ENCODE assay signal across 28 cellular contexts in genomic region chr17:55158439-55158838, GRCh38.
DNase-seq lines count a peak whose midpoint lies in the region; FAIRE-seq and TF ChIP-seq lines count a peak whose summit lies in the region.
"Had no signal": no experiment of that assay in that cellular context is flagged by ENCODE, and none has a peak within 500 bp of the region (broad histone marks: within the 10 kb centered on the region; RNA-seq: fewer than 3 reads in every experiment).

No MANE protein-coding gene starts in this region.

- no peak overlapping the region for H3K4me3 Mint-ChIP-seq in astrocyte (ENCODE audit: unreplicated experiment)
- H3K4me3 Mint-ChIP-seq: activated CD4-positive, alpha-beta T cell treated with anti-CD3 and anti-CD28 coated beads, Interleukin-2, amount 10 ng/mL, durations not matched to agents 7 days and 5 days; activated naive CD4-positive, alpha-beta T cell treated with anti-CD3 and anti-CD28 coated beads, Interleukin-2, amount 10 ng/mL, durations not matched to agents 7 days and 5 days; memory B cell; stimulated activated effector memory CD8-positive, alpha-beta T cell treated with anti-CD3 and anti-CD28 coated beads, Interleukin-12 subunit alpha, Interleukin-12 subunit beta, amount 100 ng/mL, for 72 hours had no signal

- H3K36me3 ChIP-seq in astrocyte (ENCODE audit: insufficient read depth, low read length) (no peaks in the 10 kb centered on the region), stomach (peaks cover 0 to 8% (median 7%) of the 10 kb centered on the region in 4 donors), SJCRH30 (no peaks in the 10 kb centered on the region)
- H3K36me3 ChIP-seq: HAP-1 had no signal

- H3K9me3 Mint-ChIP-seq in astrocyte (ENCODE audit: unreplicated experiment): no peaks in the 10 kb centered on the region
- H3K9me3 Mint-ChIP-seq: activated CD4-positive, alpha-beta T cell treated with anti-CD3 and anti-CD28 coated beads, Interleukin-2, amount 10 ng/mL, durations not matched to agents 7 days and 5 days; activated naive CD4-positive, alpha-beta T cell treated with anti-CD3 and anti-CD28 coated beads, Interleukin-2, amount 10 ng/mL, durations not matched to agents 7 days and 5 days; memory B cell; stimulated activated effector memory CD8-positive, alpha-beta T cell treated with anti-CD3 and anti-CD28 coated beads, Interleukin-12 subunit alpha, Interleukin-12 subunit beta, amount 100 ng/mL, for 72 hours had no signal

- H3K4me3 ChIP-seq in astrocyte (ENCODE audit: insufficient read depth, low read depth, low read length) (no peak overlapping the region), stomach (no peak overlapping the region), SJCRH30 (no peak overlapping the region)
- H3K4me3 ChIP-seq: BLaER1 treated with 17β-estradiol and CSF1 and Interleukin-3, amounts not matched to agents 10 nM and 100 nM; HAP-1; heart left ventricle; smooth muscle cell; suprapubic skin had no signal

- intact Hi-C loops in stomach (cut with DNase I; ENCODE audit: low total_unique reads): no loop called here
- intact Hi-C loops in posterior cingulate gyrus (cut with DNase I): no loop called here

- H3K9me3 ChIP-seq in astrocyte (ENCODE audit: insufficient read depth, low read depth, low read length): no peaks in the 10 kb centered on the region
- no peaks in the 10 kb centered on the region for H3K9me3 ChIP-seq in stomach
- no peaks in the 10 kb centered on the region for H3K9me3 ChIP-seq in SJCRH30 (replicated peaks)
- H3K9me3 ChIP-seq: BLaER1 treated with 17β-estradiol and CSF1 and Interleukin-3, amounts not matched to agents 10 nM and 100 nM; HAP-1; heart left ventricle; suprapubic skin had no signal

- H3K4me2 ChIP-seq in astrocyte (ENCODE audit: low read length): peak overlapping the region; percentile 2
- H3K4me2 ChIP-seq: BLaER1 treated with 17β-estradiol and CSF1 and Interleukin-3, amounts not matched to agents 10 nM and 100 nM; smooth muscle cell had no signal

- H3K4me1 ChIP-seq in astrocyte (ENCODE audit: insufficient read depth, low read length) (peaks cover 27% of the 10 kb centered on the region), stomach (peaks cover 0 to 18% (median 7%) of the 10 kb centered on the region in 4 donors), SJCRH30 (peaks cover 64% of the 10 kb centered on the region)
- H3K4me1 ChIP-seq: suprapubic skin had no signal

- H3K27ac Mint-ChIP-seq in astrocyte (ENCODE audit: unreplicated experiment): no peak overlapping the region
- H3K27ac Mint-ChIP-seq: activated CD4-positive, alpha-beta T cell treated with anti-CD3 and anti-CD28 coated beads, Interleukin-2, amount 10 ng/mL, durations not matched to agents 7 days and 5 days; activated naive CD4-positive, alpha-beta T cell treated with anti-CD3 and anti-CD28 coated beads, Interleukin-2, amount 10 ng/mL, durations not matched to agents 7 days and 5 days; memory B cell; stimulated activated effector memory CD8-positive, alpha-beta T cell treated with anti-CD3 and anti-CD28 coated beads, Interleukin-12 subunit alpha, Interleukin-12 subunit beta, amount 100 ng/mL, for 72 hours had no signal

- no peak for TF ChIP-seq POLR2A in stomach (IDR thresholded peaks at IDR 0.05)

- no peak overlapping the region for H3K9ac ChIP-seq in astrocyte (ENCODE audit: low read length)
- H3K9ac ChIP-seq: BLaER1 treated with 17β-estradiol and CSF1 and Interleukin-3, amounts not matched to agents 10 nM and 100 nM had no signal

- no peaks in the 10 kb centered on the region for H3K36me3 Mint-ChIP-seq in astrocyte (ENCODE audit: low read depth, unreplicated experiment)
- H3K36me3 Mint-ChIP-seq: activated naive CD4-positive, alpha-beta T cell treated with anti-CD3 and anti-CD28 coated beads, Interleukin-2, amount 10 ng/mL, durations not matched to agents 7 days and 5 days; stimulated activated effector memory CD8-positive, alpha-beta T cell treated with anti-CD3 and anti-CD28 coated beads, Interleukin-12 subunit alpha, Interleukin-12 subunit beta, amount 100 ng/mL, for 72 hours had no signal

- H3K27ac ChIP-seq in astrocyte (ENCODE audit: low read depth, low read length) (no peak overlapping the region), stomach (no peak overlapping the region), SJCRH30 (no peak overlapping the region)
- H3K27ac ChIP-seq: BLaER1 treated with 17β-estradiol and CSF1 and Interleukin-3, amounts not matched to agents 10 nM and 100 nM; heart left ventricle; suprapubic skin had no signal

- WGBS in stomach, 5 donors: 63 to 95% (median 91%) methylated on average over 2 of the region's 2 CpGs

- H3K27me3 ChIP-seq in astrocyte (ENCODE audit: insufficient read depth, low read length) (no peaks in the 10 kb centered on the region), stomach (no peaks in the 10 kb centered on the region), SJCRH30 (no peaks in the 10 kb centered on the region)
- H3K27me3 ChIP-seq: BLaER1 treated with 17β-estradiol and CSF1 and Interleukin-3, amounts not matched to agents 10 nM and 100 nM; heart left ventricle; suprapubic skin had no signal

- FAIRE-seq in astrocyte (lab: Jason Lieb, UNC) (no peak), frontal cortex (lab: Jason Lieb, UNC) (no peak)
- FAIRE-seq: endometrium, GM12892 had no signal

- peaks cover 16% of the 10 kb centered on the region for H3K4me1 Mint-ChIP-seq in astrocyte (ENCODE audit: low read depth, unreplicated experiment)
- H3K4me1 Mint-ChIP-seq: activated CD4-positive, alpha-beta T cell treated with anti-CD3 and anti-CD28 coated beads, Interleukin-2, amount 10 ng/mL, durations not matched to agents 7 days and 5 days; activated naive CD4-positive, alpha-beta T cell treated with anti-CD3 and anti-CD28 coated beads, Interleukin-2, amount 10 ng/mL, durations not matched to agents 7 days and 5 days had no signal

- no peaks in the 10 kb centered on the region for H4K20me1 ChIP-seq in astrocyte (ENCODE audit: insufficient read depth, low read length)
- H4K20me1 ChIP-seq: BLaER1 treated with 17β-estradiol and CSF1 and Interleukin-3, amounts not matched to agents 10 nM and 100 nM had no signal

- H3K27me3 Mint-ChIP-seq in astrocyte (ENCODE audit: low read depth, unreplicated experiment): no peaks in the 10 kb centered on the region
- H3K27me3 Mint-ChIP-seq: activated CD4-positive, alpha-beta T cell treated with anti-CD3 and anti-CD28 coated beads, Interleukin-2, amount 10 ng/mL, durations not matched to agents 7 days and 5 days; activated naive CD4-positive, alpha-beta T cell treated with anti-CD3 and anti-CD28 coated beads, Interleukin-2, amount 10 ng/mL, durations not matched to agents 7 days and 5 days; memory B cell had no signal

- H3K79me2 ChIP-seq in astrocyte (ENCODE audit: insufficient read depth, low read length): no peaks in the 10 kb centered on the region

- H2AFZ ChIP-seq in astrocyte (ENCODE audit: low read depth, low read length): no peak overlapping the region

- no peak for TF ChIP-seq EP300 in stomach (IDR thresholded peaks at IDR 0.05)

- TF ChIP-seq CTCF in astrocyte (IDR thresholded peaks at IDR 0.05; ENCODE audit: insufficient read depth, low read depth, low read length): no peak
- TF ChIP-seq CTCF in stomach (IDR thresholded peaks at IDR 0.05): no peak

- peak; percentile 35 for DNase-seq in Daoy (ENCODE audit: low read depth)
- peak; percentile 10 for DNase-seq in HS-5 (ENCODE audit: low read depth)
- DNase-seq in astrocyte (ENCODE audit: low read depth): peak; percentile 42
- peak; percentile 81 for DNase-seq in kidney tubule cell (ENCODE audit: low spot score)
- no peak for DNase-seq in frontal cortex (ENCODE audit: low spot score in 2 of 2)
- DNase-seq in stomach: no peak
- no peak for DNase-seq in posterior cingulate gyrus
- DNase-seq in SJCRH30: no peak
- DNase-seq: activated CD4-positive, alpha-beta T cell treated with anti-CD3 and anti-CD28 coated beads, Interleukin-2, amount 10 ng/mL, durations not matched to agents 7 days and 5 days; activated naive CD4-positive, alpha-beta T cell treated with anti-CD3 and anti-CD28 coated beads, Interleukin-2, amount 10 ng/mL, durations not matched to agents 7 days and 5 days; amygdala; DND-41; heart left ventricle; KG1; left colon; NCI-H1694; NCI-H2171 treated with DMSO at 0.1 percent for 48 hours; NCI-H526 treated with DMSO at 0.1 percent for 48 hours; RPMI8226; stimulated activated CD4-positive, alpha-beta T cell treated with anti-CD3 and anti-CD28 coated beads, Interleukin-2, amount 100 ng/mL, for 48 hours had no signal

Comparison
In these comparisons a context has a peak if more than half of its experiments do, and no peak if none do; other contexts are left out.
1. DNase-seq: peak in Daoy (single experiment), HS-5 (single experiment), astrocyte (single experiment) and kidney tubule cell (single experiment); none in frontal cortex (0 of 2), stomach (single experiment), posterior cingulate gyrus (0 of 10) and SJCRH30 (0 of 2).